ENCODE assay signal across 29 cellular contexts in the genomic region with DNA sequence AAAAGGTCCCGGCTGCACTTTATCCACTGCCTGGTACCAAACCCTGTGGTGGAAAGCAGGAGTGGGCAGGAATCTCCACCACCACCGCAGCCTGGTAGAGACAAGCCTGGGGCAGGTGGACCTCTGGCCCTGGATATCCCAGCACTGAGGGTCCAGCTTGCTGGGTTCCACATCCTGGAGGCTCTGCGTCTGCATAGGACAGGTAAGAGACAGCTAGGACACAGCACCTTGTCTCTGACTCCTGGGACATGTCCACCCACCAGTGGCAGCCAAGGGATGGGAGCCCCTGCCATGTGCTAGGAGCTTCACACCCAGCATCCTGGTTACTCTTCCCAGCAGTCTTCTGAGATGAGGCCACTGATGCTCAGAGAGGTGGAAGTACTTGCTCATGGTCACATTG.
"Had no signal": no experiment of that assay in that cellular context is flagged by ENCODE, and none has a peak within 500 bp of the region (broad histone marks: within the 10 kb centered on the region; RNA-seq: fewer than 3 reads in every experiment).

No MANE protein-coding gene starts in this region.

- H3K9me3 ChIP-seq: ascending aorta, breast epithelium, colonic mucosa, esophagus squamous epithelium, gastroesophageal sphincter had no signal

- H3K27me3 ChIP-seq: ascending aorta, cardiac muscle cell, colonic mucosa had no signal

- H3K27ac ChIP-seq: ascending aorta, breast epithelium, cardiac muscle cell, colonic mucosa, dorsolateral prefrontal cortex, esophagus squamous epithelium, gastroesophageal sphincter had no signal

- H3K4me1 ChIP-seq: ascending aorta, breast epithelium, colonic mucosa, esophagus squamous epithelium, gastroesophageal sphincter had no signal

- DNase-seq: activated CD4-positive, alpha-beta memory T cell treated with anti-CD3 and anti-CD28 coated beads, Interleukin-2, amount 10 ng/mL, durations not matched to agents 7 days and 5 days; activated CD4-positive, alpha-beta T cell treated with anti-CD3 and anti-CD28 coated beads for 4 hours; activated CD4-positive, alpha-beta T cell treated with anti-CD3 and anti-CD28 coated beads, Interleukin-2, amount 10 ng/mL, durations not matched to agents 7 days and 5 days; activated CD4-positive, alpha-beta T cell treated with anti-CD3 and anti-CD28 coated beads, Interleukin-2, amount 50 U/mL, for 4 hours; activated CD4-positive, CD25-positive, alpha-beta regulatory T cell; activated CD4-positive, CD25-positive, alpha-beta regulatory T cell treated with anti-CD3 and anti-CD28 coated beads, Interleukin-2, amount 50 U/mL, for 72 hours; activated CD8-positive, alpha-beta memory T cell treated with anti-CD3 and anti-CD28 coated beads, Interleukin-2, amount 50 U/mL, for 48 hours; activated gamma-delta T cell; activated naive CD4-positive, alpha-beta T cell; activated naive CD4-positive, alpha-beta T cell treated with anti-CD3 and anti-CD28 coated beads, Interleukin-2, amount 10 ng/mL, durations not matched to agents 7 days and 5 days; activated naive CD8-positive, alpha-beta T cell treated with anti-CD3 and anti-CD28 coated beads, Interleukin-2, amount 10 ng/mL, durations not matched to agents 7 days and 5 days; activated T-cell treated with anti-CD3 and anti-CD28 coated beads for 4 hours; activated T-cell treated with anti-CD3 and anti-CD28 coated beads, Interleukin-2, amount 50 U/mL, for 24 hours; activated T-cell treated with anti-CD3 and anti-CD28 coated beads, Interleukin-2, amount 50 U/mL, for 72 hours; central memory CD4-positive, alpha-beta T cell; cerebellar nuclear complex; colonic mucosa; dorsolateral prefrontal cortex; effector CD4-positive, alpha-beta T cell; effector memory CD8-positive, alpha-beta T cell; esophagus squamous epithelium; foreskin melanocyte; T-helper 1 cell; T-helper 17 cell; T1000 had no signal

- H3K36me3 ChIP-seq: breast epithelium, colonic mucosa, esophagus squamous epithelium, gastroesophageal sphincter had no signal

- H3K4me3 ChIP-seq: ascending aorta, breast epithelium, cardiac muscle cell, colonic mucosa, dorsolateral prefrontal cortex, esophagus squamous epithelium, gastroesophageal sphincter had no signal
